Comparison of ENCODE assay signal across 1 cellular context in the genomic region with DNA sequence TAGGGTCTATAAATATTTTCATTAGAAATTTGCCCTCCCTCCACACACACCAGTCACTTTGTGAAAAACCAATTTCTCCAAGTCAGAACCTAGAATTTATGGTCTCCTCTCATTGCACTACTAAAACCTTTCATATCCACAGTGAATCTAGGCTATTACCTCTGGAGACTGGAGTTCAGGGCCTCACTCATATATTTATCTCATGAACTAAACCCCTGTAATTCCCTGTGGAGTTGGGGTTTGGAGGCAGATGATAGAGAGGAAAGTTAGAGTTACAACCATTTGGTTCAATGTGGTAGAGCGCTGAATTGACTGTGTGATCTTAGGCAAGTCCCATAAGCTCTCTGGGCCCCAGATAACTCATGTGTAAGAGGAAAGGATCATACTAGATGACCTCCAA.
TF ChIP-seq lines count a peak whose summit lies in the region.

No MANE protein-coding gene starts in this region.

TF ChIP-seq in K562, 482 proteins besides CTCF, POLR2A, EP300 and RAD21:
- TF ChIP-seq ZFP36 (IDR thresholded peaks at IDR 0.05; ENCODE audit: low read depth, low read length, partially characterized antibody) (peak; percentile 49), XRCC4 (IDR thresholded peaks at IDR 0.05; ENCODE audit: extremely low read depth, insufficient read depth, insufficient read length) (no peak), TBP (optimal IDR thresholded peaks at IDR 0.05; ENCODE audit: low read depth, low read length) (no peak)
TF ChIP-seq in K562: peak in this region for 1.
